ENCODE assay signal across 1 cellular context in genomic region chr19:48683349-48683748, GRCh38.
TF ChIP-seq lines count a peak whose summit lies in the region.

No MANE protein-coding gene starts in this region.

TF ChIP-seq in GM12878, 131 proteins besides CTCF, POLR2A, EP300 and RAD21:
- TF ChIP-seq NKRF (conservative IDR thresholded peaks at IDR 0.05): no peak
- TF ChIP-seq RELB (IDR thresholded peaks at IDR 0.05; ENCODE audit: low read depth): no peak
- TF ChIP-seq CHD2 (IDR thresholded peaks at IDR 0.05; ENCODE audit: borderline replicate concordance, low read depth, low read length): no peak
- no peak for TF ChIP-seq BRCA1 (IDR thresholded peaks at IDR 0.05; ENCODE audit: low read depth, low read length)
- no peak for TF ChIP-seq CBFB (IDR thresholded peaks at IDR 0.05; ENCODE audit: low read depth)
- TF ChIP-seq TAF1 (IDR thresholded peaks at IDR 0.05; ENCODE audit: borderline replicate concordance, low read depth, low read length): no peak
- TF ChIP-seq NBN (IDR thresholded peaks at IDR 0.05): no peak
- TF ChIP-seq DPF2 (IDR thresholded peaks at IDR 0.05): no peak
- no peak for TF ChIP-seq EGR1 (IDR thresholded peaks at IDR 0.05; ENCODE audit: borderline replicate concordance in 1 of 2, low read depth in 2 of 2, low read length in 2 of 2)
- TF ChIP-seq NRF1 (conservative IDR thresholded peaks at IDR 0.05; ENCODE audit: low read depth, low read length): 0 out of 2 replicates have a peak, but pooled peaks have one; percentile 2
- TF ChIP-seq PKNOX1 (IDR thresholded peaks at IDR 0.05): no peak
- TF ChIP-seq KDM1A (IDR thresholded peaks at IDR 0.05; ENCODE audit: borderline replicate concordance): no peak
- no peak for TF ChIP-seq PAX8 (IDR thresholded peaks at IDR 0.05)
- TF ChIP-seq ZBTB33 (IDR thresholded peaks at IDR 0.05): no peak
- TF ChIP-seq NFYA (IDR thresholded peaks at IDR 0.05; ENCODE audit: borderline replicate concordance, low read depth, low read length): no peak
- TF ChIP-seq ATF2 (IDR thresholded peaks at IDR 0.05; ENCODE audit: low read length): no peak
- TF ChIP-seq BCL3 (IDR thresholded peaks at IDR 0.05; ENCODE audit: borderline replicate concordance, insufficient read depth, low read depth, low read length, poor library complexity, severe bottlenecking): no peak
- no peak for TF ChIP-seq SIX5 (IDR thresholded peaks at IDR 0.05; ENCODE audit: low read depth, low read length, severe bottlenecking)
- no peak for TF ChIP-seq CREM (IDR thresholded peaks at IDR 0.05; ENCODE audit: low read depth)
- no peak for TF ChIP-seq SRF (IDR thresholded peaks at IDR 0.05; ENCODE audit: low read depth in 2 of 2, low read length in 2 of 2)
- 0 out of 4 replicates have a peak, but pooled peaks of 1 of the 2 experiments have one; percentile 26 for TF ChIP-seq BHLHE40 (IDR thresholded peaks at IDR 0.05; ENCODE audit: borderline replicate concordance in 1 of 2, low read depth in 2 of 2, low read length in 1 of 2)
- peak; percentile 12; the same call in 1 of the 2 replicates for TF ChIP-seq SPI1 (IDR thresholded peaks at IDR 0.05; ENCODE audit: borderline replicate concordance, insufficient read depth, low read depth, low read length)
